In the genomic region with DNA sequence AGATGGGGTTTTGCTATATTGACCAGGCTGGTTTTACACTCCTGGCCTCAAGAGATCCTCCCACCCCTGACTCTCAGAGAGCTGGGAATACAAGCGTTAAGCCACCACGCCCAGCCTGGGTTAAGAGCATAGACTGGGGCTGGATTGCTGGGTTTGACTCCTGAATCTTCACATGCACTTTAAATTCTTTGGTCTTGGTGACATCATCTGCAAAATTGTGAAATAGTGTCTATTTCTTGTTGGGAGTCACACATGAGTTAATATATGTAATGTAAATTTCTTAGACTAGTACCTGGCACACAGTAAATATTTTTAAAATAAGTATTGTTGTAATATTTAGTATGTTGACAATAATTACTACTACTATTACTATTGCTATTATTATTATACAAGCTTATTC, we compare ENCODE assay signal across 23 cellular contexts.
"Had no signal": no experiment of that assay in that cellular context is flagged by ENCODE, and none has a peak within 500 bp of the region (broad histone marks: within the 10 kb centered on the region; RNA-seq: fewer than 3 reads in every experiment).

No MANE protein-coding gene starts in this region.

- H3K36me3 Mint-ChIP-seq: activated CD8-positive, alpha-beta memory T cell treated with anti-CD3 and anti-CD28 coated beads, Interleukin-2, amount 10 ng/mL, durations not matched to agents 7 days and 5 days; naive thymus-derived CD8-positive, alpha-beta T cell had no signal

- ATAC-seq: activated CD8-positive, alpha-beta memory T cell treated with anti-CD3 and anti-CD28 coated beads, Interleukin-2, amount 10 ng/mL, durations not matched to agents 7 days and 5 days; activated T-helper 17 cell treated with anti-CD3 and anti-CD28 coated beads, Interleukin-2, amount 50 U/mL, for 72 hours; naive thymus-derived CD8-positive, alpha-beta T cell; psoas muscle; sciatic nerve; stimulated activated naive CD8-positive, alpha-beta T cell treated with anti-CD3 and anti-CD28 coated beads, Interleukin-15, amount 100 ng/mL, for 72 hours had no signal

- H3K9me3 Mint-ChIP-seq: activated CD4-positive, alpha-beta memory T cell treated with anti-CD3 and anti-CD28 coated beads, Interleukin-2, amount 10 ng/mL, durations not matched to agents 7 days and 5 days; activated naive CD4-positive, alpha-beta T cell treated with anti-CD3 and anti-CD28 coated beads for 36 hours; endodermal cell; immature natural killer cell; naive thymus-derived CD8-positive, alpha-beta T cell; stimulated activated naive CD8-positive, alpha-beta T cell treated with anti-CD3 and anti-CD28 coated beads, Interleukin-15, amount 100 ng/mL, for 72 hours had no signal

- H3K4me3 ChIP-seq: ovary, psoas muscle, smooth muscle cell, suprapubic skin, transverse colon, uterus had no signal

- H3K4me1 ChIP-seq: psoas muscle, suprapubic skin, transverse colon, uterus had no signal

- H3K27me3 ChIP-seq: brain microvascular endothelial cell, ovary, suprapubic skin, transverse colon, uterus had no signal

- H3K27ac Mint-ChIP-seq: activated CD4-positive, alpha-beta memory T cell treated with anti-CD3 and anti-CD28 coated beads, Interleukin-2, amount 10 ng/mL, durations not matched to agents 7 days and 5 days; activated CD8-positive, alpha-beta memory T cell treated with anti-CD3 and anti-CD28 coated beads, Interleukin-2, amount 10 ng/mL, durations not matched to agents 7 days and 5 days; activated naive CD4-positive, alpha-beta T cell treated with anti-CD3 and anti-CD28 coated beads for 36 hours; activated T-helper 17 cell treated with anti-CD3 and anti-CD28 coated beads, Interleukin-2, amount 50 U/mL, for 72 hours; endodermal cell; immature natural killer cell; naive thymus-derived CD8-positive, alpha-beta T cell; stimulated activated naive CD8-positive, alpha-beta T cell treated with anti-CD3 and anti-CD28 coated beads, Interleukin-15, amount 100 ng/mL, for 72 hours had no signal

- H3K4me3 Mint-ChIP-seq: activated CD4-positive, alpha-beta memory T cell treated with anti-CD3 and anti-CD28 coated beads, Interleukin-2, amount 10 ng/mL, durations not matched to agents 7 days and 5 days; activated CD8-positive, alpha-beta memory T cell treated with anti-CD3 and anti-CD28 coated beads, Interleukin-2, amount 10 ng/mL, durations not matched to agents 7 days and 5 days; activated naive CD4-positive, alpha-beta T cell treated with anti-CD3 and anti-CD28 coated beads for 36 hours; activated T-helper 17 cell treated with anti-CD3 and anti-CD28 coated beads, Interleukin-2, amount 50 U/mL, for 72 hours; endodermal cell; immature natural killer cell; naive thymus-derived CD8-positive, alpha-beta T cell; stimulated activated naive CD8-positive, alpha-beta T cell treated with anti-CD3 and anti-CD28 coated beads, Interleukin-15, amount 100 ng/mL, for 72 hours had no signal

- H3K27ac ChIP-seq: brain microvascular endothelial cell, ovary, psoas muscle, suprapubic skin, transverse colon, uterus had no signal

- H3K4me1 Mint-ChIP-seq: activated CD4-positive, alpha-beta memory T cell treated with anti-CD3 and anti-CD28 coated beads, Interleukin-2, amount 10 ng/mL, durations not matched to agents 7 days and 5 days; activated CD8-positive, alpha-beta memory T cell treated with anti-CD3 and anti-CD28 coated beads, Interleukin-2, amount 10 ng/mL, durations not matched to agents 7 days and 5 days; activated T-helper 17 cell treated with anti-CD3 and anti-CD28 coated beads, Interleukin-2, amount 50 U/mL, for 72 hours; endodermal cell; naive thymus-derived CD8-positive, alpha-beta T cell; stimulated activated naive CD8-positive, alpha-beta T cell treated with anti-CD3 and anti-CD28 coated beads, Interleukin-15, amount 100 ng/mL, for 72 hours had no signal

- DNase-seq: activated CD4-positive, alpha-beta memory T cell treated with anti-CD3 and anti-CD28 coated beads, Interleukin-2, amount 10 ng/mL, durations not matched to agents 7 days and 5 days; activated CD4-positive, alpha-beta T cell treated with anti-CD3 and anti-CD28 coated beads for 48 hours; activated CD4-positive, CD25-positive, alpha-beta regulatory T cell; activated CD8-positive, alpha-beta memory T cell treated with anti-CD3 and anti-CD28 coated beads, Interleukin-2, amount 10 ng/mL, durations not matched to agents 7 days and 5 days; activated naive CD4-positive, alpha-beta T cell treated with anti-CD3 and anti-CD28 coated beads for 36 hours; aorta; brain microvascular endothelial cell; central memory CD4-positive, alpha-beta T cell; endodermal cell; immature natural killer cell; mesendoderm; naive thymus-derived CD8-positive, alpha-beta T cell; ovary; psoas muscle; stimulated activated CD4-positive, alpha-beta T cell treated with anti-CD3 and anti-CD28 coated beads, Interleukin-4, amount 100 ng/mL, for 1 hour; stimulated activated naive CD8-positive, alpha-beta T cell treated with anti-CD3 and anti-CD28 coated beads, Interleukin-15, amount 100 ng/mL, for 72 hours; T-helper 9 cell; transverse colon; uterus had no signal

- H3K9me3 ChIP-seq: ovary, psoas muscle, suprapubic skin, transverse colon, uterus had no signal

- H3K36me3 ChIP-seq: brain microvascular endothelial cell, ovary, suprapubic skin, transverse colon, uterus had no signal

- H3K4me2 ChIP-seq: smooth muscle cell had no signal
